In genomic region chrX:9339603-9340569, GRCh38 we compare ENCODE assay signal across 1 cellular context.
TF ChIP-seq lines count a peak whose summit lies in the region.

No MANE protein-coding gene starts in this region.

TF ChIP-seq in HepG2, 621 proteins besides CTCF, POLR2A, EP300 and RAD21 (continued from another document):
- TF ChIP-seq HOMEZ (CRISPR knock-in tag; IDR thresholded peaks at IDR 0.05; ENCODE audit: low read depth) (no peak), SAP130 (CRISPR knock-in tag; IDR thresholded peaks at IDR 0.05; ENCODE audit: low read depth) (no peak), HIC2 (CRISPR knock-in tag; IDR thresholded peaks at IDR 0.05; ENCODE audit: low read depth) (no peak), RELA (CRISPR knock-in tag; IDR thresholded peaks at IDR 0.05) (no peak), SMARCC2 (IDR thresholded peaks at IDR 0.05) (no peak), THYN1 (CRISPR knock-in tag; IDR thresholded peaks at IDR 0.05; ENCODE audit: borderline replicate concordance, low read depth) (no peak), MNT (IDR thresholded peaks at IDR 0.05) (no peak), ATF2 (CRISPR knock-in tag; IDR thresholded peaks at IDR 0.05) (no peak), ZNF275 (CRISPR knock-in tag; IDR thresholded peaks at IDR 0.05; ENCODE audit: borderline replicate concordance) (no peak), ZBTB2 (CRISPR knock-in tag; IDR thresholded peaks at IDR 0.05; ENCODE audit: low read depth) (no peak), ZBTB39 (CRISPR knock-in tag; IDR thresholded peaks at IDR 0.05) (no peak), TSC22D2 (CRISPR knock-in tag; IDR thresholded peaks at IDR 0.05; ENCODE audit: borderline replicate concordance) (no peak), ATRX (CRISPR knock-in tag; IDR thresholded peaks at IDR 0.05; ENCODE audit: borderline replicate concordance) (no peak), PHF5A (CRISPR knock-in tag; IDR thresholded peaks at IDR 0.05; ENCODE audit: low read depth, unreplicated experiment) (no peak), BRF2 (CRISPR knock-in tag; IDR thresholded peaks at IDR 0.05) (no peak), STAT5B (CRISPR knock-in tag; IDR thresholded peaks at IDR 0.05) (no peak), HOXA9 (CRISPR knock-in tag; IDR thresholded peaks at IDR 0.05; ENCODE audit: borderline replicate concordance) (no peak), PRDM10 (CRISPR knock-in tag; IDR thresholded peaks at IDR 0.05; ENCODE audit: low read depth) (no peak)
